ENCODE assay signal across 8 cellular contexts in genomic region chr5:179762079-179762780, GRCh38. TPM values are rescaled to one million over a fixed set of nuclear protein-coding genes. Genes with fewer than 3 reads are reported as not detected.
DNase-seq lines count a peak whose midpoint lies in the region; ATAC-seq and TF ChIP-seq lines count a peak whose summit lies in the region.

No MANE protein-coding gene starts in this region.

- H3K4me1 ChIP-seq in hepatocyte (ENCODE audit: insufficient read depth), result peaks cover 21% of the 10 kb centered on the region
- peaks cover 12% of the 10 kb centered on the region for H3K4me1 ChIP-seq in thymus (ENCODE audit: control insufficient read depth, insufficient read depth, low read length)

- H3K9me3 ChIP-seq in hepatocyte (ENCODE audit: low read depth), result no peaks in the 10 kb centered on the region
- no peaks in the 10 kb centered on the region for H3K9me3 ChIP-seq in thymus (ENCODE audit: control insufficient read depth)

- H3K4me3 Mint-ChIP-seq in activated CD4-positive, alpha-beta T cell treated with anti-CD3 and anti-CD28 coated beads, Interleukin-2, amount 10 ng/mL, durations not matched to agents 24 days and 14 days, result peak overlapping the region; percentile 22
- H3K4me3 Mint-ChIP-seq in activated CD8-positive, alpha-beta T cell treated with anti-CD3 and anti-CD28 coated beads for 36 hours, result no peak overlapping the region

- peaks cover 81% of the 10 kb centered on the region for H4K20me1 ChIP-seq in hepatocyte (ENCODE audit: insufficient read depth, poor library complexity, severe bottlenecking)

- POLR2A ChIA-PET in activated CD8-positive, alpha-beta T cell treated with anti-CD3 and anti-CD28 coated beads for 36 hours (lab: Charles Lee), result interaction anchor here (0.9 to 1.4 kb wide), 3 partner anchors 9 to 44 kb away, joined by 3 to 6 read pairs (median 5); no protein-coding TSS in a partner anchor

- H3K27ac ChIP-seq in hepatocyte (peak overlapping the region; percentile 41), thymus (ENCODE audit: low read depth) (peak overlapping the region; percentile 33)

- no peak overlapping the region for H3K4me3 ChIP-seq in hepatocyte
- no peak overlapping the region for H3K4me3 ChIP-seq in thymus (ENCODE audit: low read length)

- intact Hi-C loops in activated CD4-positive, alpha-beta T cell treated with anti-CD3 and anti-CD28 coated beads, Interleukin-2, amount 10 ng/mL, durations not matched to agents 24 days and 14 days (cut with micrococcal nuclease), result loop anchor here (2.0 to 5.0 kb wide), 2 partner anchors 29 to 95 kb away; partner anchors contain the start of genes MAML1 and MRNIP
- intact Hi-C loops in activated CD8-positive, alpha-beta T cell treated with anti-CD3 and anti-CD28 coated beads for 36 hours (cut with micrococcal nuclease), result loop anchor here (5.0 kb wide), 1 partner anchor 40 kb away; no protein-coding TSS in a partner anchor

- peaks cover 14% of the 10 kb centered on the region for H3K36me3 Mint-ChIP-seq in activated CD4-positive, alpha-beta T cell treated with anti-CD3 and anti-CD28 coated beads, Interleukin-2, amount 10 ng/mL, durations not matched to agents 24 days and 14 days (ENCODE audit: low read depth)
- H3K36me3 Mint-ChIP-seq in activated CD8-positive, alpha-beta T cell treated with anti-CD3 and anti-CD28 coated beads for 36 hours (ENCODE audit: low read depth), result peaks cover 19% of the 10 kb centered on the region

- peaks cover 89% of the 10 kb centered on the region for H3K79me2 ChIP-seq in hepatocyte

- H3K9me3 Mint-ChIP-seq in activated CD4-positive, alpha-beta T cell treated with anti-CD3 and anti-CD28 coated beads, Interleukin-2, amount 10 ng/mL, durations not matched to agents 24 days and 14 days, result no peaks in the 10 kb centered on the region
- H3K9me3 Mint-ChIP-seq in activated CD8-positive, alpha-beta T cell treated with anti-CD3 and anti-CD28 coated beads for 36 hours, result no peaks in the 10 kb centered on the region

- peak overlapping the region; percentile 3 for H3K4me2 ChIP-seq in hepatocyte

- peak overlapping the region; percentile 60 for H3K27ac Mint-ChIP-seq in activated CD4-positive, alpha-beta T cell treated with anti-CD3 and anti-CD28 coated beads, Interleukin-2, amount 10 ng/mL, durations not matched to agents 24 days and 14 days
- peak overlapping the region; percentile 17 for H3K27ac Mint-ChIP-seq in activated CD8-positive, alpha-beta T cell treated with anti-CD3 and anti-CD28 coated beads for 36 hours

- peak; percentile 57 for ATAC-seq in activated CD8-positive, alpha-beta T cell treated with anti-CD3 and anti-CD28 coated beads for 36 hours
- ATAC-seq in GM21825 (IDR thresholded peaks at IDR 0.05; ENCODE audit: unreplicated experiment) (no peak), HG02610 (IDR thresholded peaks at IDR 0.05; ENCODE audit: unreplicated experiment) (no peak)

- CTCF ChIA-PET in activated CD8-positive, alpha-beta T cell treated with anti-CD3 and anti-CD28 coated beads for 36 hours (lab: Charles Lee), result interaction anchor here (0.7 to 3.2 kb wide), 33 partner anchors 7 to 330 kb away, joined by 3 to 30 read pairs (median 5); partner anchors contain the start of genes LTC4S and MAML1

- WGBS in hepatocyte (ENCODE audit: low lambda C conversion rate, missing lambda C conversion rate), result 54% methylated on average over 10 of the region's 10 CpGs
- whole genome bisulfite sequencing in thymus, result 52% methylated on average over 10 of the region's 10 CpGs

- no peaks in the 10 kb centered on the region for H3K27me3 ChIP-seq in hepatocyte
- H3K27me3 ChIP-seq in thymus (ENCODE audit: control insufficient read depth, insufficient read depth), result no peaks in the 10 kb centered on the region

- no peaks in the 10 kb centered on the region for H3K27me3 Mint-ChIP-seq in activated CD4-positive, alpha-beta T cell treated with anti-CD3 and anti-CD28 coated beads, Interleukin-2, amount 10 ng/mL, durations not matched to agents 24 days and 14 days
- no peaks in the 10 kb centered on the region for H3K27me3 Mint-ChIP-seq in activated CD8-positive, alpha-beta T cell treated with anti-CD3 and anti-CD28 coated beads for 36 hours

- no peak for TF ChIP-seq CTCF in activated CD8-positive, alpha-beta T cell treated with anti-CD3 and anti-CD28 coated beads for 36 hours (IDR thresholded peaks at IDR 0.05)
- no peak for TF ChIP-seq CTCF in hepatocyte (IDR thresholded peaks at IDR 0.05; ENCODE audit: poor library complexity)

- H3K9me2 ChIP-seq in hepatocyte (replicated peaks; ENCODE audit: insufficient read depth), result no peaks in the 10 kb centered on the region

- H2AFZ ChIP-seq in hepatocyte, result no peak overlapping the region

- H3K36me3 ChIP-seq in hepatocyte (replicated peaks; ENCODE audit: insufficient read depth, low read depth), result no peaks in the 10 kb centered on the region
- H3K36me3 ChIP-seq in thymus (ENCODE audit: control insufficient read depth, insufficient read depth), result peaks cover 25% of the 10 kb centered on the region

- DNase-seq in activated CD4-positive, alpha-beta T cell treated with anti-CD3 and anti-CD28 coated beads, Interleukin-2, amount 10 ng/mL, durations not matched to agents 24 days and 14 days, result peak; percentile 83
- no peak for DNase-seq in activated CD4-positive, alpha-beta T cell treated with anti-CD3 and anti-CD28 coated beads, Interleukin-2, amount 50 U/mL, for 1 hour
- peak; percentile 44 for DNase-seq in M059J (ENCODE audit: low read depth)
- DNase-seq in activated CD8-positive, alpha-beta T cell treated with anti-CD3 and anti-CD28 coated beads for 36 hours, result peak; percentile 50
- peak; percentile 22 for DNase-seq in hepatocyte (ENCODE audit: low spot score)

- H3K4me1 Mint-ChIP-seq in activated CD4-positive, alpha-beta T cell treated with anti-CD3 and anti-CD28 coated beads, Interleukin-2, amount 10 ng/mL, durations not matched to agents 24 days and 14 days, result peaks cover 46% of the 10 kb centered on the region
- H3K4me1 Mint-ChIP-seq in activated CD8-positive, alpha-beta T cell treated with anti-CD3 and anti-CD28 coated beads for 36 hours (ENCODE audit: low read depth), result peaks cover 50% of the 10 kb centered on the region

RNA-seq across cellular contexts. Expression of gene MAML1, which starts 29.6 kb away (rescaled TPM):
- total RNA-seq in activated CD4-positive, alpha-beta T cell treated with anti-CD3 and anti-CD28 coated beads, Interleukin-2, amount 10 ng/mL, durations not matched to agents 24 days and 14 days, result 34.6 and 37.3 TPM in 2 replicates
- total RNA-seq in M059J (2014; rRNA removed; shearing (Covaris generic)), result 7.5 and 17.2 TPM in 2 replicates
- 10 to 100 TPM; 26.1 to 26.6 TPM for total RNA-seq in activated CD8-positive, alpha-beta T cell treated with anti-CD3 and anti-CD28 coated beads for 36 hours
- 14.2 and 15.9 TPM in 2 replicates for total RNA-seq in hepatocyte
- polyA plus RNA-seq in hepatocyte (7.5 and 8.8 TPM in 2 replicates), thymus (13.3 TPM)

RNA-seq across cellular contexts. Expression of gene LTC4S, which starts 31.6 kb away (rescaled TPM):
- total RNA-seq in activated CD4-positive, alpha-beta T cell treated with anti-CD3 and anti-CD28 coated beads, Interleukin-2, amount 10 ng/mL, durations not matched to agents 24 days and 14 days, result 0.88 and 1.6 TPM in 2 replicates
- total RNA-seq in M059J (2014; rRNA removed; shearing (Covaris generic)), result not detected in 2 replicates
- 1 to 10 TPM in 1 of 2 experiments, not detected in 1; 1.3 TPM for total RNA-seq in activated CD8-positive, alpha-beta T cell treated with anti-CD3 and anti-CD28 coated beads for 36 hours
- total RNA-seq in hepatocyte, result 0.72 TPM in 1 of 2 replicates, not detected in the other
- 3.7 and 6.5 TPM in 2 replicates for polyA plus RNA-seq in hepatocyte
- polyA plus RNA-seq in thymus, result 2.8 TPM

RNA-seq across cellular contexts. Expression of gene MGAT4B, which starts 44.4 kb away (rescaled TPM):
- 126 and 134 TPM in 2 replicates for total RNA-seq in activated CD4-positive, alpha-beta T cell treated with anti-CD3 and anti-CD28 coated beads, Interleukin-2, amount 10 ng/mL, durations not matched to agents 24 days and 14 days
- total RNA-seq in M059J (2014; rRNA removed; shearing (Covaris generic)), result 146 and 187 TPM in 2 replicates
- 10 to 100 TPM; 62.8 to 65.9 TPM for total RNA-seq in activated CD8-positive, alpha-beta T cell treated with anti-CD3 and anti-CD28 coated beads for 36 hours
- 132 and 159 TPM in 2 replicates for total RNA-seq in hepatocyte
- polyA plus RNA-seq in hepatocyte, result 233 and 243 TPM in 2 replicates
- polyA plus RNA-seq in thymus, result 56.7 TPM

RNA-seq across cellular contexts. Expression of gene SQSTM1, which starts 58.5 kb away (rescaled TPM):
- total RNA-seq in activated CD4-positive, alpha-beta T cell treated with anti-CD3 and anti-CD28 coated beads, Interleukin-2, amount 10 ng/mL, durations not matched to agents 24 days and 14 days, result 177 and 183 TPM in 2 replicates
- total RNA-seq in M059J (2014; rRNA removed; shearing (Covaris generic)), result 390 and 442 TPM in 2 replicates
- 100 to 1,000 TPM; 105 to 123 TPM for total RNA-seq in activated CD8-positive, alpha-beta T cell treated with anti-CD3 and anti-CD28 coated beads for 36 hours
- 372 and 402 TPM in 2 replicates for total RNA-seq in hepatocyte
- 641 and 727 TPM in 2 replicates for polyA plus RNA-seq in hepatocyte
- 253 TPM for polyA plus RNA-seq in thymus
